8 cellular contexts compared by ENCODE assay signal in the genomic region with DNA sequence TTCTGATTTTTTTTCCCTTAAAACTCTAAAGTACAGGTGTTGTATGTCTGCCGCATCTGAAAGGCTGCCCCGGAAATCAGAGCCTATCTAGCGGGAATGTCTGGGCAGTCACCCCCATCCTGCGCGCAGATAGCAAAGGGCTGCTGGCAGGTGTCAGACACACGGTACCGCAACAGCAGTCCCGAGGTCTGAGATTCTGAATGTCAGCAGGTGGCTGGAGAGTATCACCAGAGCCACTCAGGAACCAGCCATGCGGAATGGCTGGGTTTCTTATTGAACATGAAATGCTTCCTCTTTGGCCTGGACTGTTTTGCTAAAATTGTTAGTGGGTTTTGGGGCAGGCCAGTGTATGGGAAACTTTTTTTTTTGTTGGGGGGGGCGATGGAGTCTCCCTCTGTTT. TPM values are rescaled to one million over a fixed set of nuclear protein-coding genes. Genes with fewer than 3 reads are reported as not detected.
DNase-seq lines count a peak whose midpoint lies in the region; ATAC-seq, FAIRE-seq and TF ChIP-seq lines count a peak whose summit lies in the region.

No MANE protein-coding gene starts in this region.

- in situ Hi-C loops in GM23248 (cut with MboI), result no loop called here

- no peak overlapping the region for H3K4me3 Mint-ChIP-seq in CD4-positive, alpha-beta T cell
- H3K4me3 Mint-ChIP-seq in brain (no peak overlapping the region), progenitor cell of endocrine pancreas (ENCODE audit: low read depth) (no peak overlapping the region)

- no peaks in the 10 kb centered on the region for H4K20me1 ChIP-seq in GM23248 (ENCODE audit: insufficient read depth)

- TF ChIP-seq CTCF in CD4-positive, alpha-beta T cell (IDR thresholded peaks at IDR 0.05), result no peak
- TF ChIP-seq CTCF in brain (conservative IDR thresholded peaks at IDR 0.05) (no peak), D721Med (IDR thresholded peaks at IDR 0.05; ENCODE audit: insufficient read depth, missing control alignments) (no peak), progenitor cell of endocrine pancreas (IDR thresholded peaks at IDR 0.05; ENCODE audit: unreplicated experiment) (no peak)

- H3K9me2 ChIP-seq in GM23248 (ENCODE audit: insufficient read depth), result no peaks in the 10 kb centered on the region

- H3K9me3 Mint-ChIP-seq in CD4-positive, alpha-beta T cell, result no peaks in the 10 kb centered on the region
- no peaks in the 10 kb centered on the region for H3K9me3 Mint-ChIP-seq in brain
- H3K9me3 Mint-ChIP-seq in progenitor cell of endocrine pancreas (ENCODE audit: low read depth), result no peaks in the 10 kb centered on the region

- peaks cover 30% of the 10 kb centered on the region for H3K4me1 Mint-ChIP-seq in CD4-positive, alpha-beta T cell (ENCODE audit: low read depth)
- no peaks in the 10 kb centered on the region for H3K4me1 Mint-ChIP-seq in brain
- peaks cover 6% of the 10 kb centered on the region for H3K4me1 Mint-ChIP-seq in progenitor cell of endocrine pancreas (ENCODE audit: low read depth)

- no peak for ATAC-seq in CD4-positive, alpha-beta T cell (ENCODE audit: poor library complexity)
- ATAC-seq in GM19463 (IDR thresholded peaks at IDR 0.05; ENCODE audit: unreplicated experiment), result peak; percentile 90

- no peak overlapping the region for H2AFZ ChIP-seq in GM23248

- POLR2A ChIA-PET in CD4-positive, alpha-beta T cell (lab: Charles Lee), result no interaction called here

- no peaks in the 10 kb centered on the region for H3K27me3 ChIP-seq in CD4-positive, alpha-beta T cell (ENCODE audit: control insufficient read depth, insufficient read depth, low read length)
- H3K27me3 ChIP-seq in GM23248 (replicated peaks; ENCODE audit: insufficient read depth), result no peaks in the 10 kb centered on the region

- no peaks in the 10 kb centered on the region for H3K9me3 ChIP-seq in CD4-positive, alpha-beta T cell (ENCODE audit: control insufficient read depth, low read length)
- H3K9me3 ChIP-seq in GM23248 (ENCODE audit: low read depth), result no peaks in the 10 kb centered on the region

- peaks cover 6% of the 10 kb centered on the region for H3K4me1 ChIP-seq in GM23248 (ENCODE audit: insufficient read depth)

- no peak overlapping the region for H3K27ac ChIP-seq in CD4-positive, alpha-beta T cell (ENCODE audit: low read depth, low read length)
- H3K27ac ChIP-seq in GM23248, result no peak overlapping the region

- H3K36me3 ChIP-seq in GM23248 (ENCODE audit: low read depth), result peaks cover 9% of the 10 kb centered on the region; the same call in 1 of the 2 replicates

- no peaks in the 10 kb centered on the region for H3K27me3 Mint-ChIP-seq in CD4-positive, alpha-beta T cell
- H3K27me3 Mint-ChIP-seq in brain (no peaks in the 10 kb centered on the region), progenitor cell of endocrine pancreas (no peaks in the 10 kb centered on the region)

- 0 out of 2 replicates have a peak, but pooled peaks cover 5% of the 10 kb centered on the region for H3F3A ChIP-seq in GM23248 (ENCODE audit: insufficient read depth)

- no peak overlapping the region for H3K4me2 ChIP-seq in GM23248 (ENCODE audit: unreplicated experiment)

- CTCF ChIA-PET in CD4-positive, alpha-beta T cell (lab: Charles Lee), result interaction anchor here (0.6 kb wide), 1 partner anchor 568 kb away, joined by 3 read pairs; no protein-coding TSS in a partner anchor

- no peak for DNase-seq in CD4-positive, alpha-beta T cell
- peak; percentile 72 for DNase-seq in Jurkat, Clone E6-1 (ENCODE audit: low read depth, low spot score)
- DNase-seq in D721Med (ENCODE audit: insufficient read length, low spot score) (no peak), GM23248 (no peak), progenitor cell of endocrine pancreas (ENCODE audit: low spot score, unreplicated experiment) (no peak), HPDE6-E6E7 (ENCODE audit: extremely low spot score) (no peak)

- no peak overlapping the region for H3K4me3 ChIP-seq in Jurkat, Clone E6-1 (ENCODE audit: low read length)
- H3K4me3 ChIP-seq in GM23248, result no peak overlapping the region

- H3K36me3 Mint-ChIP-seq in CD4-positive, alpha-beta T cell (ENCODE audit: low read depth), result peaks cover 52% of the 10 kb centered on the region
- peaks cover 22% of the 10 kb centered on the region for H3K36me3 Mint-ChIP-seq in brain
- peaks cover 14% of the 10 kb centered on the region for H3K36me3 Mint-ChIP-seq in progenitor cell of endocrine pancreas (ENCODE audit: insufficient read depth)

- no peak overlapping the region for H3K9ac ChIP-seq in GM23248

- peak overlapping the region; percentile 85 for H3K27ac Mint-ChIP-seq in CD4-positive, alpha-beta T cell
- H3K27ac Mint-ChIP-seq in brain (peak overlapping the region in 3 of 5 experiments; percentile 41 to 66 (median 62)), progenitor cell of endocrine pancreas (no peak overlapping the region)

- intact Hi-C loops in CD4-positive, alpha-beta T cell (cut with DNase I, micrococcal nuclease), result loop anchor here (2.0 to 5.0 kb wide), 2 partner anchors 122 kb away; no protein-coding TSS in a partner anchor

- no peaks in the 10 kb centered on the region for H3K79me2 ChIP-seq in GM23248 (ENCODE audit: insufficient read depth)

- no peak for FAIRE-seq in D721Med (lab: Jason Lieb, UNC)

- WGBS in GM23248 (ENCODE audit: low coverage in 1 of 2, low lambda C conversion rate in 2 of 2, missing lambda C conversion rate in 2 of 2), 2 experiments, result 73 to 77% methylated on average over 10 of the region's 10 CpGs

RNA-seq across cellular contexts. Expression of gene CERK, which starts 53.3 kb away (rescaled TPM):
- total RNA-seq in CD4-positive, alpha-beta T cell, result 10 to 100 TPM; 84.6 to 88.5 TPM
- polyA plus RNA-seq in Jurkat, Clone E6-1 (2012; ENCODE audit: insufficient read depth, insufficient read length), result 64.6 TPM
- polyA plus RNA-seq in brain (ENCODE audit: insufficient read depth, low read depth, low replicate concordance) (78.9 TPM), GM23248 (2016; fragmentation: Nextera tagmentation; extraction: Ambion mirVana) (24.3 and 25.3 TPM in 2 replicates)
- 45.1 and 45.4 TPM in 2 replicates for total RNA-seq in GM23248 (2014; rRNA removed; shearing (Covaris generic))
- 59.2 and 62.0 TPM in 2 replicates for total RNA-seq in progenitor cell of endocrine pancreas
